22 cellular contexts compared by ENCODE assay signal in genomic region chr1:21691739-21692138, GRCh38. TPM values are rescaled to one million over a fixed set of nuclear protein-coding genes. Genes with fewer than 3 reads are reported as not detected.
"Had no signal": no experiment of that assay in that cellular context is flagged by ENCODE, and none has a peak within 500 bp of the region (broad histone marks: within the 10 kb centered on the region; RNA-seq: fewer than 3 reads in every experiment).

No MANE protein-coding gene starts in this region.

- H3K9ac ChIP-seq: parathyroid adenoma had no signal

- ATAC-seq: left ventricle myocardium superior; lower lobe of right lung; natural killer cell; stimulated activated effector memory CD8-positive, alpha-beta T cell treated with anti-CD3 and anti-CD28 coated beads, Interleukin-12 subunit alpha, Interleukin-12 subunit beta, amount 100 ng/mL, for 72 hours had no signal

- H3K27ac ChIP-seq: coronary artery, esophagus muscularis mucosa, lower lobe of right lung, parathyroid adenoma, prostate gland, right atrium auricular region, sigmoid colon, stomach, vagina had no signal

- H3K9me3 ChIP-seq: esophagus muscularis mucosa, lower lobe of right lung, prostate gland, right atrium auricular region, sigmoid colon, stomach, thyroid gland, vagina had no signal

- H2AFZ ChIP-seq: parathyroid adenoma had no signal

- H3K4me1 ChIP-seq: esophagus muscularis mucosa, lower lobe of right lung, parathyroid adenoma, prostate gland, right atrium auricular region, sigmoid colon, stomach, vagina had no signal

- FAIRE-seq: frontal cortex, keratinocyte had no signal

- H3K4me3 ChIP-seq: coronary artery, esophagus muscularis mucosa, lower lobe of right lung, prostate gland, right atrium auricular region, sigmoid colon, stomach, thyroid gland, vagina had no signal

- H3K27me3 ChIP-seq: esophagus muscularis mucosa, right atrium auricular region, sigmoid colon, stomach, thyroid gland, vagina had no signal

- DNase-seq: dermis blood vessel endothelial cell; effector memory CD4-positive, alpha-beta T cell; hypothalamus; immature natural killer cell; left ventricle myocardium superior; lower lobe of right lung; natural killer cell; sigmoid colon; stimulated activated CD4-positive, alpha-beta T cell treated with anti-CD3 and anti-CD28 coated beads, Interleukin-2, amount 100 ng/mL, for 24 hours; stimulated activated CD4-positive, alpha-beta T cell treated with anti-CD3 and anti-CD28 coated beads, Interleukin-4, amount 100 ng/mL, for 24 hours; stimulated activated naive CD4-positive, alpha-beta T cell treated with Interleukin-2 at 50 U/mL for 16 hours; stomach had no signal

RNA-seq across cellular contexts. Expression of gene RAP1GAP, which starts 22.6 kb away (rescaled TPM):
- polyA plus RNA-seq: immature natural killer cell had no signal
